1 cellular context compared by ENCODE assay signal in the genomic region with DNA sequence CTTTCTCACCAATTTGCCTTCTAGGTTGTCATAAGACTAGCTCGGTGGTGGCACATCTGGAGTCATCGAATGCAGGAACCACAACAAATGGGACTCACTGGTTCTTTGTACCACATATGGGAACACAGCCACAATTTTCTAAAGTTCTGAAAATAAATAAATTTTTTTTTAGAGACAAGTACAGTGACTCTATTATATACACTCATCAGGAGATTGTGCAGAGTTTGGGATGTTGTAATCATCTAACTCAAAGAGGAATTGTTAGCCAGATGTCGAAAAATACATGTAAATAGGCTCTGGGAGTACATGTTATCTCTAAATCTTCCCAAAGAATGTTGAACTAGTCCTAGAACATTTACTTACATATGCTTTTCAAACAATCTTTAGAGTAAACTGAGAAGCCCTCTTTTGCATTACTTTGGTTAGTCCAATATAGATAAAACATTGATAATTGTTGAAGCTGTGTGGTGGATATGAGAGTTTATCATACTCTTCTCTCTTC.
TF ChIP-seq lines count a peak whose summit lies in the region.

No MANE protein-coding gene starts in this region.

TF ChIP-seq in HepG2, 621 proteins besides CTCF, POLR2A, EP300 and RAD21 (continued from another document and continues in another):
- TF ChIP-seq, protein P1, sequence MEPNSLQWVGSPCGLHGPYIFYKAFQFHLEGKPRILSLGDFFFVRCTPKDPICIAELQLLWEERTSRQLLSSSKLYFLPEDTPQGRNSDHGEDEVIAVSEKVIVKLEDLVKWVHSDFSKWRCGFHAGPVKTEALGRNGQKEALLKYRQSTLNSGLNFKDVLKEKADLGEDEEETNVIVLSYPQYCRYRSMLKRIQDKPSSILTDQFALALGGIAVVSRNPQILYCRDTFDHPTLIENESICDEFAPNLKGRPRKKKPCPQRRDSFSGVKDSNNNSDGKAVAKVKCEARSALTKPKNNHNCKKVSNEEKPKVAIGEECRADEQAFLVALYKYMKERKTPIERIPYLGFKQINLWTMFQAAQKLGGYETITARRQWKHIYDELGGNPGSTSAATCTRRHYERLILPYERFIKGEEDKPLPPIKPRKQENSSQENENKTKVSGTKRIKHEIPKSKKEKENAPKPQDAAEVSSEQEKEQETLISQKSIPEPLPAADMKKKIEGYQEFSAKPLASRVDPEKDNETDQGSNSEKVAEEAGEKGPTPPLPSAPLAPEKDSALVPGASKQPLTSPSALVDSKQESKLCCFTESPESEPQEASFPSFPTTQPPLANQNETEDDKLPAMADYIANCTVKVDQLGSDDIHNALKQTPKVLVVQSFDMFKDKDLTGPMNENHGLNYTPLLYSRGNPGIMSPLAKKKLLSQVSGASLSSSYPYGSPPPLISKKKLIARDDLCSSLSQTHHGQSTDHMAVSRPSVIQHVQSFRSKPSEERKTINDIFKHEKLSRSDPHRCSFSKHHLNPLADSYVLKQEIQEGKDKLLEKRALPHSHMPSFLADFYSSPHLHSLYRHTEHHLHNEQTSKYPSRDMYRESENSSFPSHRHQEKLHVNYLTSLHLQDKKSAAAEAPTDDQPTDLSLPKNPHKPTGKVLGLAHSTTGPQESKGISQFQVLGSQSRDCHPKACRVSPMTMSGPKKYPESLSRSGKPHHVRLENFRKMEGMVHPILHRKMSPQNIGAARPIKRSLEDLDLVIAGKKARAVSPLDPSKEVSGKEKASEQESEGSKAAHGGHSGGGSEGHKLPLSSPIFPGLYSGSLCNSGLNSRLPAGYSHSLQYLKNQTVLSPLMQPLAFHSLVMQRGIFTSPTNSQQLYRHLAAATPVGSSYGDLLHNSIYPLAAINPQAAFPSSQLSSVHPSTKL (CRISPR knock-in tag; IDR thresholded peaks at IDR 0.05): peak; percentile 67; the same call in 1 of the 2 replicates
- TF ChIP-seq MAFG (CRISPR knock-in tag; IDR thresholded peaks at IDR 0.05): no peak
- TF ChIP-seq, protein P2, sequence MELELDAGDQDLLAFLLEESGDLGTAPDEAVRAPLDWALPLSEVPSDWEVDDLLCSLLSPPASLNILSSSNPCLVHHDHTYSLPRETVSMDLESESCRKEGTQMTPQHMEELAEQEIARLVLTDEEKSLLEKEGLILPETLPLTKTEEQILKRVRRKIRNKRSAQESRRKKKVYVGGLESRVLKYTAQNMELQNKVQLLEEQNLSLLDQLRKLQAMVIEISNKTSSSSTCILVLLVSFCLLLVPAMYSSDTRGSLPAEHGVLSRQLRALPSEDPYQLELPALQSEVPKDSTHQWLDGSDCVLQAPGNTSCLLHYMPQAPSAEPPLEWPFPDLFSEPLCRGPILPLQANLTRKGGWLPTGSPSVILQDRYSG (CRISPR knock-in tag; IDR thresholded peaks at IDR 0.05): no peak
- TF ChIP-seq, protein P3, sequence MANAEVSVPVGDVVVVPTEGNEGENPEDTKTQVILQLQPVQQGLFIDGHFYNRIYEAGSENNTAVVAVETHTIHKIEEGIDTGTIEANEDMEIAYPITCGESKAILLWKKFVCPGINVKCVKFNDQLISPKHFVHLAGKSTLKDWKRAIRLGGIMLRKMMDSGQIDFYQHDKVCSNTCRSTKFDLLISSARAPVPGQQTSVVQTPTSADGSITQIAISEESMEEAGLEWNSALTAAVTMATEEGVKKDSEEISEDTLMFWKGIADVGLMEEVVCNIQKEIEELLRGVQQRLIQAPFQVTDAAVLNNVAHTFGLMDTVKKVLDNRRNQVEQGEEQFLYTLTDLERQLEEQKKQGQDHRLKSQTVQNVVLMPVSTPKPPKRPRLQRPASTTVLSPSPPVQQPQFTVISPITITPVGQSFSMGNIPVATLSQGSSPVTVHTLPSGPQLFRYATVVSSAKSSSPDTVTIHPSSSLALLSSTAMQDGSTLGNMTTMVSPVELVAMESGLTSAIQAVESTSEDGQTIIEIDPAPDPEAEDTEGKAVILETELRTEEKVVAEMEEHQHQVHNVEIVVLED (CRISPR knock-in tag; IDR thresholded peaks at IDR 0.05; ENCODE audit: borderline replicate concordance): no peak
- TF ChIP-seq, protein P4, sequence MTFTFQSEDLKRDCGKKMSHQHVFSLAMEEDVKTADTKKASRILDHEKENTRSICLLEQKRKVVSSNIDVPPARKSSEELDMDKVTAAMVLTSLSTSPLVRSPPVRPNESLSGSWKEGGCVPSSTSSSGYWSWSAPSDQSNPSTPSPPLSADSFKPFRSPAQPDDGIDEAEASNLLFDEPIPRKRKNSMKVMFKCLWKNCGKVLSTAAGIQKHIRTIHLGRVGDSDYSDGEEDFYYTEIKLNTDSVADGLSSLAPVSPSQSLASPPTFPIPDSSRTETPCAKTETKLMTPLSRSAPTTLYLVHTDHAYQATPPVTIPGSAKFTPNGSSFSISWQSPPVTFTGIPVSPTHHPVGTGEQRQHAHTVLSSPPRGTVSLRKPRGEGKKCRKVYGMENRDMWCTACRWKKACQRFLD (CRISPR knock-in tag; IDR thresholded peaks at IDR 0.05; ENCODE audit: borderline replicate concordance): no peak
- no peak for TF ChIP-seq HMG20B (CRISPR knock-in tag; conservative IDR thresholded peaks at IDR 0.05)
- peak; percentile 44; the same call in 1 of the 2 replicates for TF ChIP-seq SOX5 (CRISPR knock-in tag; IDR thresholded peaks at IDR 0.05; ENCODE audit: borderline replicate concordance)
- TF ChIP-seq EED (CRISPR knock-in tag; IDR thresholded peaks at IDR 0.05): no peak
- TF ChIP-seq ZFP37 (CRISPR knock-in tag; IDR thresholded peaks at IDR 0.05; ENCODE audit: borderline replicate concordance): no peak
- no peak for TF ChIP-seq LCORL (IDR thresholded peaks at IDR 0.05)
- TF ChIP-seq LCORL (CRISPR knock-in tag; IDR thresholded peaks at IDR 0.05): no peak
- TF ChIP-seq ZNF24 (IDR thresholded peaks at IDR 0.05): no peak
- TF ChIP-seq POGZ (CRISPR knock-in tag; IDR thresholded peaks at IDR 0.05): no peak
- no peak for TF ChIP-seq ARNT2 (CRISPR knock-in tag; IDR thresholded peaks at IDR 0.05; ENCODE audit: low read depth)
- 0 out of 2 replicates have a peak, but pooled peaks have one; percentile 12 for TF ChIP-seq BCL6 (CRISPR knock-in tag; IDR thresholded peaks at IDR 0.05)
- no peak for TF ChIP-seq ZNF354B (CRISPR knock-in tag; IDR thresholded peaks at IDR 0.05)
- TF ChIP-seq, protein P5, sequence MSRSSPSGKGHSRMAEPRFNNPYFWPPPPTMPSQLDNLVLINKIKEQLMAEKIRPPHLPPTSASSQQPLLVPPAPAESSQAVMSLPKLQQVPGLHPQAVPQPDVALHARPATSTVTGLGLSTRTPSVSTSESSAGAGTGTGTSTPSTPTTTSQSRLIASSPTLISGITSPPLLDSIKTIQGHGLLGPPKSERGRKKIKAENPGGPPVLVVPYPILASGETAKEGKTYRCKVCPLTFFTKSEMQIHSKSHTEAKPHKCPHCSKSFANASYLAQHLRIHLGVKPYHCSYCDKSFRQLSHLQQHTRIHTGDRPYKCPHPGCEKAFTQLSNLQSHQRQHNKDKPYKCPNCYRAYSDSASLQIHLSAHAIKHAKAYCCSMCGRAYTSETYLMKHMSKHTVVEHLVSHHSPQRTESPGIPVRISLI (CRISPR knock-in tag; IDR thresholded peaks at IDR 0.05; ENCODE audit: borderline replicate concordance): 0 out of 2 replicates have a peak, but pooled peaks have one; percentile 52
- no peak for TF ChIP-seq HCFC1 (IDR thresholded peaks at IDR 0.05; ENCODE audit: low read depth, low read length)
- TF ChIP-seq PHB2 (IDR thresholded peaks at IDR 0.05; ENCODE audit: partially characterized antibody): no peak
- TF ChIP-seq GATAD2A (CRISPR knock-in tag; IDR thresholded peaks at IDR 0.05): peak; percentile 51
- TF ChIP-seq ZFP82 (CRISPR knock-in tag; IDR thresholded peaks at IDR 0.05; ENCODE audit: borderline replicate concordance): no peak
- TF ChIP-seq, protein P6, sequence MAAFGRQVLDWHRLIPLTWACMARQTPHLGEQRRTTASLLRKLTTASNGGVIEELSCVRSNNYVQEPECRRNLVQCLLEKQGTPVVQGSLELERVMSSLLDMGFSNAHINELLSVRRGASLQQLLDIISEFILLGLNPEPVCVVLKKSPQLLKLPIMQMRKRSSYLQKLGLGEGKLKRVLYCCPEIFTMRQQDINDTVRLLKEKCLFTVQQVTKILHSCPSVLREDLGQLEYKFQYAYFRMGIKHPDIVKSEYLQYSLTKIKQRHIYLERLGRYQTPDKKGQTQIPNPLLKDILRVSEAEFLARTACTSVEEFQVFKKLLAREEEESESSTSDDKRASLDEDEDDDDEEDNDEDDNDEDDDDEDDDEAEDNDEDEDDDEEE (CRISPR knock-in tag; IDR thresholded peaks at IDR 0.05): no peak
- no peak for TF ChIP-seq ZNF329 (CRISPR knock-in tag; IDR thresholded peaks at IDR 0.05; ENCODE audit: low read depth)
- 0 out of 2 replicates have a peak, but pooled peaks have one; percentile 27 for TF ChIP-seq CEBPG (CRISPR knock-in tag; IDR thresholded peaks at IDR 0.05)
- TF ChIP-seq, protein P7, sequence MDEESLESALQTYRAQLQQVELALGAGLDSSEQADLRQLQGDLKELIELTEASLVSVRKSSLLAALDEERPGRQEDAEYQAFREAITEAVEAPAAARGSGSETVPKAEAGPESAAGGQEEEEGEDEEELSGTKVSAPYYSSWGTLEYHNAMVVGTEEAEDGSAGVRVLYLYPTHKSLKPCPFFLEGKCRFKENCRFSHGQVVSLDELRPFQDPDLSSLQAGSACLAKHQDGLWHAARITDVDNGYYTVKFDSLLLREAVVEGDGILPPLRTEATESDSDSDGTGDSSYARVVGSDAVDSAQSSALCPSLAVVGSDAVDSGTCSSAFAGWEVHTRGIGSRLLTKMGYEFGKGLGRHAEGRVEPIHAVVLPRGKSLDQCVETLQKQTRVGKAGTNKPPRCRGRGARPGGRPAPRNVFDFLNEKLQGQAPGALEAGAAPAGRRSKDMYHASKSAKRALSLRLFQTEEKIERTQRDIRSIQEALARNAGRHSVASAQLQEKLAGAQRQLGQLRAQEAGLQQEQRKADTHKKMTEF (CRISPR knock-in tag; IDR thresholded peaks at IDR 0.05): 0 out of 2 replicates have a peak, but pooled peaks have one; percentile 53
- TF ChIP-seq ZBTB1 (CRISPR knock-in tag; IDR thresholded peaks at IDR 0.05; ENCODE audit: borderline replicate concordance): no peak
- no peak for TF ChIP-seq SOX13 (IDR thresholded peaks at IDR 0.05)
- TF ChIP-seq SOX13 (CRISPR knock-in tag; conservative IDR thresholded peaks at IDR 0.05 in 1 of 2, IDR thresholded peaks at IDR 0.05 in 1 of 2): peak in 1 of 2 experiments; percentile 70; a peak in 2 of 4 replicates
- TF ChIP-seq, protein P8, sequence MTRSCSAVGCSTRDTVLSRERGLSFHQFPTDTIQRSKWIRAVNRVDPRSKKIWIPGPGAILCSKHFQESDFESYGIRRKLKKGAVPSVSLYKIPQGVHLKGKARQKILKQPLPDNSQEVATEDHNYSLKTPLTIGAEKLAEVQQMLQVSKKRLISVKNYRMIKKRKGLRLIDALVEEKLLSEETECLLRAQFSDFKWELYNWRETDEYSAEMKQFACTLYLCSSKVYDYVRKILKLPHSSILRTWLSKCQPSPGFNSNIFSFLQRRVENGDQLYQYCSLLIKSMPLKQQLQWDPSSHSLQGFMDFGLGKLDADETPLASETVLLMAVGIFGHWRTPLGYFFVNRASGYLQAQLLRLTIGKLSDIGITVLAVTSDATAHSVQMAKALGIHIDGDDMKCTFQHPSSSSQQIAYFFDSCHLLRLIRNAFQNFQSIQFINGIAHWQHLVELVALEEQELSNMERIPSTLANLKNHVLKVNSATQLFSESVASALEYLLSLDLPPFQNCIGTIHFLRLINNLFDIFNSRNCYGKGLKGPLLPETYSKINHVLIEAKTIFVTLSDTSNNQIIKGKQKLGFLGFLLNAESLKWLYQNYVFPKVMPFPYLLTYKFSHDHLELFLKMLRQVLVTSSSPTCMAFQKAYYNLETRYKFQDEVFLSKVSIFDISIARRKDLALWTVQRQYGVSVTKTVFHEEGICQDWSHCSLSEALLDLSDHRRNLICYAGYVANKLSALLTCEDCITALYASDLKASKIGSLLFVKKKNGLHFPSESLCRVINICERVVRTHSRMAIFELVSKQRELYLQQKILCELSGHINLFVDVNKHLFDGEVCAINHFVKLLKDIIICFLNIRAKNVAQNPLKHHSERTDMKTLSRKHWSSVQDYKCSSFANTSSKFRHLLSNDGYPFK (CRISPR knock-in tag; IDR thresholded peaks at IDR 0.05; ENCODE audit: borderline replicate concordance): no peak
- TF ChIP-seq SSRP1 (CRISPR knock-in tag; IDR thresholded peaks at IDR 0.05): no peak
- TF ChIP-seq NPAS2 (CRISPR knock-in tag; IDR thresholded peaks at IDR 0.05; ENCODE audit: borderline replicate concordance): no peak
- no peak for TF ChIP-seq ZNF530 (CRISPR knock-in tag; IDR thresholded peaks at IDR 0.05; ENCODE audit: low read depth)
- TF ChIP-seq ZNF883 (CRISPR knock-in tag; IDR thresholded peaks at IDR 0.05; ENCODE audit: not compliant biosample characterization): no peak
- no peak for TF ChIP-seq HDAC2 (CRISPR knock-in tag; IDR thresholded peaks at IDR 0.05)
- no peak for TF ChIP-seq ZNF501 (CRISPR knock-in tag; IDR thresholded peaks at IDR 0.05)
- no peak for TF ChIP-seq SOX6 (IDR thresholded peaks at IDR 0.05)
- TF ChIP-seq SOX6 (CRISPR knock-in tag; IDR thresholded peaks at IDR 0.05): peak; percentile 23; the same call in 1 of the 2 replicates
- TF ChIP-seq, protein P9, sequence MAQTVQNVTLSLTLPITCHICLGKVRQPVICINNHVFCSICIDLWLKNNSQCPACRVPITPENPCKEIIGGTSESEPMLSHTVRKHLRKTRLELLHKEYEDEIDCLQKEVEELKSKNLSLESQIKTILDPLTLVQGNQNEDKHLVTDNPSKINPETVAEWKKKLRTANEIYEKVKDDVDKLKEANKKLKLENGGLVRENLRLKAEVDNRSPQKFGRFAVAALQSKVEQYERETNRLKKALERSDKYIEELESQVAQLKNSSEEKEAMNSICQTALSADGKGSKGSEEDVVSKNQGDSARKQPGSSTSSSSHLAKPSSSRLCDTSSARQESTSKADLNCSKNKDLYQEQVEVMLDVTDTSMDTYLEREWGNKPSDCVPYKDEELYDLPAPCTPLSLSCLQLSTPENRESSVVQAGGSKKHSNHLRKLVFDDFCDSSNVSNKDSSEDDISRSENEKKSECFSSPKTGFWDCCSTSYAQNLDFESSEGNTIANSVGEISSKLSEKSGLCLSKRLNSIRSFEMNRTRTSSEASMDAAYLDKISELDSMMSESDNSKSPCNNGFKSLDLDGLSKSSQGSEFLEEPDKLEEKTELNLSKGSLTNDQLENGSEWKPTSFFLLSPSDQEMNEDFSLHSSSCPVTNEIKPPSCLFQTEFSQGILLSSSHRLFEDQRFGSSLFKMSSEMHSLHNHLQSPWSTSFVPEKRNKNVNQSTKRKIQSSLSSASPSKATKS (CRISPR knock-in tag; IDR thresholded peaks at IDR 0.05): no peak
- peak; percentile 54 for TF ChIP-seq FOXA3 (CRISPR knock-in tag; IDR thresholded peaks at IDR 0.05)
- TF ChIP-seq FOXA1 (IDR thresholded peaks at IDR 0.05): no peak
- TF ChIP-seq FOXA1 (CRISPR knock-in tag; IDR thresholded peaks at IDR 0.05): 0 out of 2 replicates have a peak, but pooled peaks have one; percentile 19
- peak; percentile 53; the same call in 1 of the 2 replicates for TF ChIP-seq ISL2 (CRISPR knock-in tag; IDR thresholded peaks at IDR 0.05)
